Comparison of ENCODE assay signal across 8 cellular contexts in genomic region chr3:156606729-156607128, GRCh38. TPM values are rescaled to one million over a fixed set of nuclear protein-coding genes. Genes with fewer than 3 reads are reported as not detected.
DNase-seq lines count a peak whose midpoint lies in the region; ATAC-seq and TF ChIP-seq lines count a peak whose summit lies in the region.

No MANE protein-coding gene starts in this region.

- no peak for TF ChIP-seq POLR2A in sigmoid colon (IDR thresholded peaks at IDR 0.05)

- no peaks in the 10 kb centered on the region for H3K9me3 Mint-ChIP-seq in activated T-helper 17 cell treated with anti-CD3 and anti-CD28 coated beads, Interleukin-2, amount 50 U/mL, for 72 hours

- H3K4me3 Mint-ChIP-seq in activated T-helper 17 cell treated with anti-CD3 and anti-CD28 coated beads, Interleukin-2, amount 50 U/mL, for 72 hours = peak overlapping the region; percentile 68

- peaks cover 0 to 47% (median 19%) of the 10 kb centered on the region in 4 donors for H3K4me1 ChIP-seq in sigmoid colon

- no peak for TF ChIP-seq CTCF in sigmoid colon (IDR thresholded peaks at IDR 0.05)

- H3K27ac Mint-ChIP-seq in activated T-helper 17 cell treated with anti-CD3 and anti-CD28 coated beads, Interleukin-2, amount 50 U/mL, for 72 hours = no peak overlapping the region

- peaks cover 11% of the 10 kb centered on the region for H3K4me1 Mint-ChIP-seq in activated T-helper 17 cell treated with anti-CD3 and anti-CD28 coated beads, Interleukin-2, amount 50 U/mL, for 72 hours

- intact Hi-C loops in sigmoid colon (cut with DNase I) (loop anchor here (5.0 kb wide), 3 partner anchors 49 to 66 kb away; partner anchors contain the start of genes SSR3 and TIPARP), posterior cingulate gyrus (cut with DNase I) (no loop called here)

- no peaks in the 10 kb centered on the region for H3K36me3 Mint-ChIP-seq in activated T-helper 17 cell treated with anti-CD3 and anti-CD28 coated beads, Interleukin-2, amount 50 U/mL, for 72 hours (ENCODE audit: low read depth)

- DNase-seq in sigmoid colon (no peak), NCI-H510A treated with DMSO at 0.1 percent for 48 hours (lab: John Stamatoyannopoulos, UW) (no peak), posterior cingulate gyrus (no peak), COLO829 (ENCODE audit: low spot score) (no peak), H7 (no peak)

- H3K27me3 ChIP-seq in sigmoid colon (no peaks in the 10 kb centered on the region), H7 (ENCODE audit: control insufficient read depth, insufficient read depth, low read length) (no peaks in the 10 kb centered on the region)

- ATAC-seq in GM19395 (IDR thresholded peaks at IDR 0.05; ENCODE audit: unreplicated experiment) (peak; percentile 75), HG03066 (IDR thresholded peaks at IDR 0.05; ENCODE audit: low read depth, unreplicated experiment) (peak; percentile 51)
- ATAC-seq in activated T-helper 17 cell treated with anti-CD3 and anti-CD28 coated beads, Interleukin-2, amount 50 U/mL, for 72 hours (replicated peaks) = peak; percentile 70

- H3K36me3 ChIP-seq in sigmoid colon (no peaks in the 10 kb centered on the region), H7 (replicated peaks; ENCODE audit: control insufficient read depth, insufficient read depth, low read length) (no peaks in the 10 kb centered on the region)

- peak overlapping the region in 2 of 4 donors; percentile 49 for H3K4me3 ChIP-seq in sigmoid colon
- no peak overlapping the region for H3K4me3 ChIP-seq in H7 (ENCODE audit: insufficient read depth, low read depth, low read length)

- H3K9me3 ChIP-seq in sigmoid colon = no peaks in the 10 kb centered on the region

- no peak for TF ChIP-seq EP300 in sigmoid colon (IDR thresholded peaks at IDR 0.05)

- 56 to 58% methylated on average over 4 of the region's 4 CpGs for WGBS in sigmoid colon, 2 donors

- H3K27me3 Mint-ChIP-seq in activated T-helper 17 cell treated with anti-CD3 and anti-CD28 coated beads, Interleukin-2, amount 50 U/mL, for 72 hours = peaks cover 6% of the 10 kb centered on the region

- H3K27ac ChIP-seq in sigmoid colon = peak overlapping the region in 3 of 4 donors; percentile 74 to 86 (median 81)

RNA-seq across cellular contexts. Expression of gene SSR3, which starts 51.8 kb away (rescaled TPM):
- 100 to 1,000 TPM; 140 to 188 TPM for total RNA-seq in activated T-helper 17 cell treated with anti-CD3 and anti-CD28 coated beads, Interleukin-2, amount 50 U/mL, for 72 hours
- total RNA-seq in sigmoid colon = 100 to 1,000 TPM in 1 of 4 donors, 10 to 100 TPM in 3; 78.1 to 113 (median 90.4) TPM
- polyA plus RNA-seq in sigmoid colon = 100 to 1,000 TPM in 1 of 3 donors, 10 to 100 TPM in 2; 59.2 to 102 (median 61.9) TPM
- 118 and 140 TPM in 2 replicates for total RNA-seq in H7 (2014; rRNA removed; shearing (Covaris generic))
